Comparison of ENCODE assay signal across 8 cellular contexts in genomic region chr7:123749537-123749857, GRCh38. TPM values are rescaled to one million over a fixed set of nuclear protein-coding genes. Genes with fewer than 3 reads are reported as not detected.
A peak's percentile ranks its signal among the peaks of the same experiment; 100 is the strongest.
DNase-seq lines count a peak whose midpoint lies in the region; ATAC-seq and TF ChIP-seq lines count a peak whose summit lies in the region.

No MANE protein-coding gene starts in this region.

- CTCF ChIA-PET in activated CD8-positive, alpha-beta T cell treated with anti-CD3 and anti-CD28 coated beads for 36 hours (lab: Charles Lee): interaction anchor here (0.7 to 2.9 kb wide), 14 partner anchors 9 to 192 kb away, joined by 3 to 13 read pairs (median 4); partner anchors contain the start of gene NDUFA5

- DNase-seq in NCI-H748 treated with DMSO at 0.1 percent for 48 hours (lab: John Stamatoyannopoulos, UW): peak; percentile 80
- no peak for DNase-seq in NCI-H748 (lab: John Stamatoyannopoulos, UW; ENCODE audit: unreplicated experiment)
- peak; percentile 62 for DNase-seq in H4 (ENCODE audit: low spot score)
- peak; percentile 78 for DNase-seq in KG1 (lab: John Stamatoyannopoulos, UW)
- DNase-seq in activated CD8-positive, alpha-beta T cell treated with anti-CD3 and anti-CD28 coated beads for 36 hours: peak; percentile 67
- peak; percentile 78 for DNase-seq in fibroblast of pulmonary artery (ENCODE audit: low read depth)
- no peak for DNase-seq in ovary
- no peak for DNase-seq in effector CD8-positive, alpha-beta T cell (lab: John Stamatoyannopoulos, UW)

- peaks cover 10% of the 10 kb centered on the region for H3K36me3 Mint-ChIP-seq in activated CD8-positive, alpha-beta T cell treated with anti-CD3 and anti-CD28 coated beads for 36 hours (ENCODE audit: low read depth)

- WGBS in ovary, 3 donors: 1 to 2% (median 1%) methylated on average over 10 of the region's 10 CpGs

- H3K36me3 ChIP-seq in ovary: no peaks in the 10 kb centered on the region

- H3K4me1 Mint-ChIP-seq in activated CD8-positive, alpha-beta T cell treated with anti-CD3 and anti-CD28 coated beads for 36 hours (ENCODE audit: low read depth): peaks cover 48% of the 10 kb centered on the region

- no peaks in the 10 kb centered on the region for H3K9me3 Mint-ChIP-seq in activated CD8-positive, alpha-beta T cell treated with anti-CD3 and anti-CD28 coated beads for 36 hours

- H3K27me3 Mint-ChIP-seq in activated CD8-positive, alpha-beta T cell treated with anti-CD3 and anti-CD28 coated beads for 36 hours: no peaks in the 10 kb centered on the region

- POLR2A ChIA-PET in activated CD8-positive, alpha-beta T cell treated with anti-CD3 and anti-CD28 coated beads for 36 hours (lab: Charles Lee): interaction anchor here (0.6 to 2.2 kb wide), 7 partner anchors 10 to 75 kb away, joined by 3 to 12 read pairs (median 5); no protein-coding TSS in a partner anchor

- peak overlapping the region; percentile 89 for H3K4me3 ChIP-seq in fibroblast of pulmonary artery (replicated peaks; ENCODE audit: low read depth, low read length)
- peak overlapping the region; percentile 96 for H3K4me3 ChIP-seq in ovary

- H3K4me3 Mint-ChIP-seq in activated CD8-positive, alpha-beta T cell treated with anti-CD3 and anti-CD28 coated beads for 36 hours: peak overlapping the region; percentile 83

- TF ChIP-seq POLR2A in ovary (IDR thresholded peaks at IDR 0.05): no peak

- intact Hi-C loops in activated CD8-positive, alpha-beta T cell treated with anti-CD3 and anti-CD28 coated beads for 36 hours (cut with micrococcal nuclease): loop anchor here (5.0 kb wide), 1 partner anchor 37 kb away; no protein-coding TSS in a partner anchor
- intact Hi-C loops in ovary (cut with DNase I): loop anchor here in 1 of 4 donors (10.0 kb wide), 2 partner anchors 45 to 55 kb away; no protein-coding TSS in a partner anchor

- TF ChIP-seq CTCF in activated CD8-positive, alpha-beta T cell treated with anti-CD3 and anti-CD28 coated beads for 36 hours (IDR thresholded peaks at IDR 0.05): no peak
- TF ChIP-seq CTCF in fibroblast of pulmonary artery (IDR thresholded peaks at IDR 0.05; ENCODE audit: low read length, missing control alignments) (peak; percentile 9), ovary (IDR thresholded peaks at IDR 0.05) (peak in 1 of 3 donors; percentile 30)

- peak overlapping the region; percentile 97 for H3K27ac Mint-ChIP-seq in activated CD8-positive, alpha-beta T cell treated with anti-CD3 and anti-CD28 coated beads for 36 hours

- H3K9me3 ChIP-seq in ovary: no peaks in the 10 kb centered on the region

- H3K27ac ChIP-seq in ovary: peak overlapping the region; percentile 92 to 98

- no peak for TF ChIP-seq EP300 in ovary (IDR thresholded peaks at IDR 0.05)

- H3K4me1 ChIP-seq in ovary (ENCODE audit: insufficient read depth): peaks cover 4% of the 10 kb centered on the region

- no peaks in the 10 kb centered on the region for H3K27me3 ChIP-seq in ovary

- ATAC-seq in activated CD8-positive, alpha-beta T cell treated with anti-CD3 and anti-CD28 coated beads for 36 hours: peak; percentile 21

RNA-seq across cellular contexts. Expression of gene WASL, which starts 0.7 kb away (rescaled TPM):
- total RNA-seq in H4 (2014; rRNA removed; shearing (Covaris generic)): 7.9 and 12.8 TPM in 2 replicates
- total RNA-seq in activated CD8-positive, alpha-beta T cell treated with anti-CD3 and anti-CD28 coated beads for 36 hours: 1 to 10 TPM; 5.8 to 5.9 TPM
- 10 to 100 TPM; 36.8 to 71.5 (median 50.8) TPM for total RNA-seq in ovary
- polyA plus RNA-seq in ovary: 10 to 100 TPM; 29.1 to 43.5 TPM

Comparison
In these comparisons a context has a peak if more than half of its experiments do, and no peak if none do; other contexts are left out.
1. DNase-seq: peak in NCI-H748 treated with DMSO at 0.1 percent for 48 hours (single experiment), H4 (single experiment), KG1 (single experiment), activated CD8-positive, alpha-beta T cell treated with anti-CD3 and anti-CD28 coated beads for 36 hours (single experiment) and fibroblast of pulmonary artery (single experiment); none in NCI-H748 (single experiment), ovary (0 of 5) and effector CD8-positive, alpha-beta T cell (single experiment).